8 cellular contexts compared by ENCODE assay signal in the genomic region with DNA sequence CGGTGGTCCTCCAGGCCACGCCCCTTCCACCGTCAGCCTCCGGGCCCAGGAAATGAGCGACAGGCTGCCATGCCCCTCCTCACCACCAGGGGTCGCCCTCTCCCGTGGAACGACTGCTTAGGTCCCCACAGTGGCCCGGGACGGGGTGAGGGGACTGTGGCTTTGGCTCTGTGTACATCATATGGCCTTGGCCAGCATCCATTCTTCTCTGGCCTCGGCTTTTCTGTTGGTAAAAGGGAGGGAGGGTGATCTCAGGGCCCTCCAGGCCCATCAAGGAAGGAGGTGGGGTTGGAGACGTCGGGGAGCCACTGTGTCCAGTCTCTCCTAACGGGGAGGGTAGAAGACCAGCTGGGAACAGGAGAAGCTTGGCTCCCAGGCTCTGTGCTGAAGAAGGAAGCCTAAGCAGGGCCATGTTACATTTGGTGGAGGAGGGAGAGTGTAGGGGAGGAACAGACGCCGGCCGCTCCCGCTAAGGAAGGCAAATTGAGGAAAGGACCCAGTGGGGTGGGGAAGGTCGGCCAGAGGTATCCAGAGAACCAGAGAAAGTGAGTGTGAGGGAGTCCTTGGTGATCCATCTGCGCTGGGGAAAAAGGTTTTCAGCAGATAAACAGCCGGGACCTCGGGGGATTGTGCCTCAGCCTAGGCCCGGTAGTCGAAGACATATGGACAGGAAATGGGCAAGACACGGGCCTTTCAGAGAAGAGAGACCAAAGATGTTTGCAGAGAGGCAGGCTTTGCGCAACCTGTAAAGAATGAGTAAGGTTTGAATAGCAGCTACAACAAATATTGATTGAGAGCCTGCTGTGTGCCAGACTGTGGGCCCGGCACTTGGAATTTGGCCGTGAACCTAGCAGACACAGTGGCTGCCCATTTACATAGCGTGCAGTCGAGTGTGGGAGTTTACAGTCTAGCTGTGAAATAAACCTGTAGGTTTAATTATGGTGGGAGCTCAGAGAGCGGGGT. TPM values are rescaled to one million over a fixed set of nuclear protein-coding genes. Genes with fewer than 3 reads are reported as not detected.
A peak's percentile ranks its signal among the peaks of the same experiment; 100 is the strongest.
DNase-seq lines count a peak whose midpoint lies in the region; ATAC-seq and TF ChIP-seq lines count a peak whose summit lies in the region.

No MANE protein-coding gene starts in this region.

- intact Hi-C loops in Calu3 (cut with micrococcal nuclease; ENCODE audit: unreplicated experiment): loop anchor here (1.0 to 2.0 kb wide), 3 partner anchors 82 to 131 kb away; partner anchors contain the start of gene MAT2A
- intact Hi-C loops in esophagus muscularis mucosa (cut with DNase I): loop anchor here (1.0 kb wide), 1 partner anchor 130 kb away; no protein-coding TSS in a partner anchor
- intact Hi-C loops in naive thymus-derived CD4-positive, alpha-beta T cell (cut with micrococcal nuclease): loop anchor here (1.0 to 5.0 kb wide), 8 partner anchors 16 to 686 kb away; partner anchors contain the start of genes POLR1A (in 1 of the 2), PTCD3 (in 1 of the 2) and USP39 (in 1 of the 2)

- ATAC-seq in GM21423 (IDR thresholded peaks at IDR 0.05; ENCODE audit: unreplicated experiment): peak; percentile 52
- peak; percentile 62 to 68 for ATAC-seq in activated T-cell treated with anti-CD3 and anti-CD28 coated beads, Interleukin-2, amount 50 U/mL, for 4 hours
- ATAC-seq in naive thymus-derived CD4-positive, alpha-beta T cell: peak; percentile 88

- POLR2A ChIA-PET in naive thymus-derived CD4-positive, alpha-beta T cell (lab: Charles Lee): interaction anchor here (0.7 to 5.0 kb wide), 9 partner anchors 17 to 195 kb away, joined by 3 to 74 read pairs (median 8); partner anchors contain the start of genes ELMOD3, MAT2A, RETSAT and USP39

- no peaks in the 10 kb centered on the region for H3K27me3 ChIP-seq in esophagus muscularis mucosa
- no peaks in the 10 kb centered on the region for H3K27me3 ChIP-seq in naive thymus-derived CD4-positive, alpha-beta T cell (ENCODE audit: control insufficient read depth in 2 of 2, insufficient read depth in 2 of 2, low read length in 2 of 2)

- H3K36me3 Mint-ChIP-seq in Calu3 (ENCODE audit: insufficient read depth, unreplicated experiment): peaks cover 45% of the 10 kb centered on the region
- H3K36me3 Mint-ChIP-seq in activated T-cell treated with anti-CD3 and anti-CD28 coated beads, Interleukin-2, amount 50 U/mL, for 4 hours (ENCODE audit: insufficient read depth): no peaks in the 10 kb centered on the region
- no peaks in the 10 kb centered on the region for H3K36me3 Mint-ChIP-seq in naive thymus-derived CD4-positive, alpha-beta T cell

- TF ChIP-seq EP300 in esophagus muscularis mucosa (IDR thresholded peaks at IDR 0.05): no peak

- 46% methylated on average over 30 of the region's 31 CpGs for WGBS in esophagus muscularis mucosa

- CTCF ChIA-PET in Calu3 (lab: Charles Lee): interaction anchor here (0.6 to 4.5 kb wide), 14 partner anchors 48 to 145 kb away, joined by 3 to 66 read pairs (median 3); partner anchors contain the start of gene MAT2A
- CTCF ChIA-PET in naive thymus-derived CD4-positive, alpha-beta T cell (lab: Charles Lee): interaction anchor here (0.7 to 5.9 kb wide), 15 partner anchors 10 to 288 kb away, joined by 3 to 163 read pairs (median 5); partner anchors contain the start of gene MAT2A

- no peaks in the 10 kb centered on the region for H3K9me3 Mint-ChIP-seq in Calu3 (ENCODE audit: low read depth, unreplicated experiment)
- H3K9me3 Mint-ChIP-seq in activated T-cell treated with anti-CD3 and anti-CD28 coated beads, Interleukin-2, amount 50 U/mL, for 4 hours: no peaks in the 10 kb centered on the region
- H3K9me3 Mint-ChIP-seq in naive thymus-derived CD4-positive, alpha-beta T cell: peaks cover 0 to 2% (median 0%) of the 10 kb centered on the region in 11 donors

- H3K36me3 ChIP-seq in esophagus muscularis mucosa: no peaks in the 10 kb centered on the region
- H3K36me3 ChIP-seq in naive thymus-derived CD4-positive, alpha-beta T cell (ENCODE audit: control insufficient read depth in 2 of 3, insufficient read depth in 3 of 3, low read length in 3 of 3): peaks cover 0 to 4% (median 0%) of the 10 kb centered on the region in 3 experiments

- H3K4me3 ChIP-seq in esophagus muscularis mucosa: peak overlapping the region; percentile 20 to 32 (median 24)
- H3K4me3 ChIP-seq in naive thymus-derived CD4-positive, alpha-beta T cell (ENCODE audit: low read length): peak overlapping the region; percentile 22

- no peaks in the 10 kb centered on the region for H3K9me3 ChIP-seq in esophagus muscularis mucosa
- H3K9me3 ChIP-seq in naive thymus-derived CD4-positive, alpha-beta T cell (ENCODE audit: control insufficient read depth in 2 of 3, low read length in 3 of 3): no peaks in the 10 kb centered on the region

- H3K27me3 Mint-ChIP-seq in Calu3 (ENCODE audit: unreplicated experiment): no peaks in the 10 kb centered on the region
- no peaks in the 10 kb centered on the region for H3K27me3 Mint-ChIP-seq in activated T-cell treated with anti-CD3 and anti-CD28 coated beads, Interleukin-2, amount 50 U/mL, for 4 hours (ENCODE audit: low read depth)
- no peaks in the 10 kb centered on the region for H3K27me3 Mint-ChIP-seq in naive thymus-derived CD4-positive, alpha-beta T cell

- H3K27ac ChIP-seq in esophagus muscularis mucosa (replicated peaks in 1 of 4): peak overlapping the region; percentile 65 to 96 (median 76)
- H3K27ac ChIP-seq in naive thymus-derived CD4-positive, alpha-beta T cell (ENCODE audit: low read depth, low read length): peak overlapping the region; percentile 23

- peak overlapping the region; percentile 84 for H3K27ac Mint-ChIP-seq in Calu3 (ENCODE audit: unreplicated experiment)
- peak overlapping the region; percentile 68 to 100 (median 85) for H3K27ac Mint-ChIP-seq in naive thymus-derived CD4-positive, alpha-beta T cell

- peak; percentile 97 for TF ChIP-seq CTCF in Calu3 (IDR thresholded peaks at IDR 0.05; ENCODE audit: unreplicated experiment)
- TF ChIP-seq CTCF in esophagus muscularis mucosa (IDR thresholded peaks at IDR 0.05): peak in 2 of 3 experiments; percentile 100

- TF ChIP-seq POLR2A in esophagus muscularis mucosa (IDR thresholded peaks at IDR 0.05; ENCODE audit: low read depth): no peak

- peaks cover 37% of the 10 kb centered on the region for H3K4me1 Mint-ChIP-seq in Calu3 (ENCODE audit: low read depth, unreplicated experiment)
- peaks cover 22% of the 10 kb centered on the region for H3K4me1 Mint-ChIP-seq in activated T-cell treated with anti-CD3 and anti-CD28 coated beads, Interleukin-2, amount 50 U/mL, for 4 hours (ENCODE audit: low read depth)
- peaks cover 14 to 26% (median 16%) of the 10 kb centered on the region in 7 donors for H3K4me1 Mint-ChIP-seq in naive thymus-derived CD4-positive, alpha-beta T cell

- peak overlapping the region; percentile 56 for H3K4me3 Mint-ChIP-seq in Calu3 (ENCODE audit: low read depth, unreplicated experiment)
- H3K4me3 Mint-ChIP-seq in activated T-cell treated with anti-CD3 and anti-CD28 coated beads, Interleukin-2, amount 50 U/mL, for 4 hours: peak overlapping the region; percentile 64
- H3K4me3 Mint-ChIP-seq in naive thymus-derived CD4-positive, alpha-beta T cell: peak overlapping the region; percentile 60 to 96 (median 76)

- peaks cover 30 to 34% (median 33%) of the 10 kb centered on the region in 4 donors for H3K4me1 ChIP-seq in esophagus muscularis mucosa
- H3K4me1 ChIP-seq in naive thymus-derived CD4-positive, alpha-beta T cell (ENCODE audit: control insufficient read depth in 2 of 2, insufficient read depth in 2 of 2, low read length in 2 of 2): peaks cover 20 to 22% of the 10 kb centered on the region in 2 donors

- DNase-seq in Calu3 (peak; percentile 94), HuH-7.5 (ENCODE audit: low spot score) (peak; percentile 94), OCI-M1 (lab: John Stamatoyannopoulos, UW) (peak; percentile 89), esophagus muscularis mucosa (ENCODE audit: extremely low spot score) (peak; percentile 97)
- DNase-seq in activated T-cell treated with anti-CD3 and anti-CD28 coated beads, Interleukin-2, amount 50 U/mL, for 4 hours: peak; percentile 90
- DNase-seq in naive thymus-derived CD4-positive, alpha-beta T cell: peak; percentile 73 to 96 (median 83)
- peak; percentile 64 to 92 (median 84) for DNase-seq in stimulated activated naive CD4-positive, alpha-beta T cell (lab: John Stamatoyannopoulos, UW)

- BruUV-seq in Calu3 (replicated peaks; lab: Mats Ljungman, UMichigan): no TSS peak

RNA-seq across cellular contexts. Expression of gene SH2D6, which starts 2.5 kb away (rescaled TPM):
- 1.8 and 2.4 TPM in 2 replicates for total RNA-seq in Calu3 (2022)
- total RNA-seq in activated T-cell treated with anti-CD3 and anti-CD28 coated beads, Interleukin-2, amount 50 U/mL, for 4 hours: under 1 TPM; 0.26 to 0.54 (median 0.40) TPM
- not detected for total RNA-seq in esophagus muscularis mucosa
- 1 to 10 TPM in 1 of 5 experiments, under 1 TPM in 2, not detected in 2; 0.48 to 1.1 (median 0.94) TPM for total RNA-seq in naive thymus-derived CD4-positive, alpha-beta T cell
- polyA plus RNA-seq in naive thymus-derived CD4-positive, alpha-beta T cell: not detected

RNA-seq across cellular contexts. Expression of gene CAPG, which starts 10.9 kb away (rescaled TPM):
- total RNA-seq in Calu3 (2022) (230 and 238 TPM in 2 replicates), esophagus muscularis mucosa (10 to 100 TPM; 22.8 to 73.6 (median 30.8) TPM)
- total RNA-seq in activated T-cell treated with anti-CD3 and anti-CD28 coated beads, Interleukin-2, amount 50 U/mL, for 4 hours: 10 to 100 TPM in 1 of 3 donors, 1 to 10 TPM in 2; 9.1 to 10.9 (median 9.5) TPM
- total RNA-seq in naive thymus-derived CD4-positive, alpha-beta T cell: 100 to 1,000 TPM in 2 of 5 experiments, 10 to 100 TPM in 3; 12.9 to 265 (median 29.7) TPM
- polyA plus RNA-seq in naive thymus-derived CD4-positive, alpha-beta T cell: 10 to 100 TPM; 34.3 to 36.4 TPM

Comparison
In these comparisons a context has a peak if more than half of its experiments do, and no peak if none do; other contexts are left out.
1. Peak in every context shown above with its lines: DNase-seq, ATAC-seq, H3K4me3 ChIP-seq and H3K27ac ChIP-seq.